Comparison of ENCODE assay signal across 8 cellular contexts in genomic region chr2:128315829-128316776, GRCh38. TPM values are rescaled to one million over a fixed set of nuclear protein-coding genes. Genes with fewer than 3 reads are reported as not detected.
DNase-seq lines count a peak whose midpoint lies in the region; ATAC-seq and TF ChIP-seq lines count a peak whose summit lies in the region.

No MANE protein-coding gene starts in this region.

- TF ChIP-seq CTCF in retinal pigment epithelial cell (conservative IDR thresholded peaks at IDR 0.05; ENCODE audit: low read depth, low read length), result no peak

- H3K4me3 ChIP-seq in retinal pigment epithelial cell (ENCODE audit: low read length), result peak overlapping the region; percentile 61

- H3K36me3 Mint-ChIP-seq in activated T-cell treated with anti-CD3 and anti-CD28 coated beads, Interleukin-2, amount 50 U/mL, for 72 hours (ENCODE audit: insufficient read depth in 2 of 2), result peaks cover 0 to 1% of the 10 kb centered on the region in 2 donors

- H3K27ac Mint-ChIP-seq in activated T-cell treated with anti-CD3 and anti-CD28 coated beads, Interleukin-2, amount 50 U/mL, for 72 hours, result no peak overlapping the region

- intact Hi-C loops in left cardiac atrium (cut with DNase I), result loop anchor here in 1 of 2 donors (10.0 kb wide), 1 partner anchor 141 kb away; no protein-coding TSS in a partner anchor

- H3K4me3 Mint-ChIP-seq in activated T-cell treated with anti-CD3 and anti-CD28 coated beads, Interleukin-2, amount 50 U/mL, for 72 hours, result peak overlapping the region; percentile 96 to 98

- no peaks in the 10 kb centered on the region for H3K9me3 Mint-ChIP-seq in activated T-cell treated with anti-CD3 and anti-CD28 coated beads, Interleukin-2, amount 50 U/mL, for 72 hours

- H3K4me1 Mint-ChIP-seq in activated T-cell treated with anti-CD3 and anti-CD28 coated beads, Interleukin-2, amount 50 U/mL, for 72 hours (ENCODE audit: low read depth), result peaks cover 59% of the 10 kb centered on the region

- ATAC-seq in activated T-cell treated with anti-CD3 and anti-CD28 coated beads, Interleukin-2, amount 50 U/mL, for 72 hours (replicated peaks in 1 of 2), result no peak
- ATAC-seq in left cardiac atrium, result no peak
- ATAC-seq in HG03460 (IDR thresholded peaks at IDR 0.05; ENCODE audit: unreplicated experiment), result no peak
- no peak for ATAC-seq in HG03469 (IDR thresholded peaks at IDR 0.05; ENCODE audit: unreplicated experiment)

- peak; percentile 52 for DNase-seq in NCI-H82 (lab: John Stamatoyannopoulos, UW)
- DNase-seq in NCI-H82 treated with DMSO at 0.1 percent for 48 hours (lab: John Stamatoyannopoulos, UW; ENCODE audit: unreplicated experiment), result no peak
- DNase-seq in activated T-cell treated with anti-CD3 and anti-CD28 coated beads, Interleukin-2, amount 50 U/mL, for 72 hours, result no peak
- peak; percentile 22 for DNase-seq in left cardiac atrium
- no peak for DNase-seq in retinal pigment epithelial cell (ENCODE audit: low read depth)
- no peak for DNase-seq in NCI-H1436 (lab: John Stamatoyannopoulos, UW)

- H3K27me3 Mint-ChIP-seq in activated T-cell treated with anti-CD3 and anti-CD28 coated beads, Interleukin-2, amount 50 U/mL, for 72 hours (ENCODE audit: low read depth), result peaks cover 8% of the 10 kb centered on the region

RNA-seq across cellular contexts. Expression of gene HS6ST1, which starts 2.6 kb away (rescaled TPM):
- total RNA-seq in activated T-cell treated with anti-CD3 and anti-CD28 coated beads, Interleukin-2, amount 50 U/mL, for 72 hours, result 10 to 100 TPM; 10.6 to 11.3 TPM
- 10 to 100 TPM; 14.3 to 19.3 TPM for total RNA-seq in left cardiac atrium

Comparison
In these comparisons a context has a peak if more than half of its experiments do, and no peak if none do; other contexts are left out.
1. DNase-seq: peak in NCI-H82 (single experiment) and left cardiac atrium (single experiment); none in NCI-H82 treated with DMSO at 0.1 percent for 48 hours (single experiment), activated T-cell treated with anti-CD3 and anti-CD28 coated beads, Interleukin-2, amount 50 U/mL, for 72 hours (0 of 2), retinal pigment epithelial cell (single experiment) and NCI-H1436 (single experiment).